In the genomic region with DNA sequence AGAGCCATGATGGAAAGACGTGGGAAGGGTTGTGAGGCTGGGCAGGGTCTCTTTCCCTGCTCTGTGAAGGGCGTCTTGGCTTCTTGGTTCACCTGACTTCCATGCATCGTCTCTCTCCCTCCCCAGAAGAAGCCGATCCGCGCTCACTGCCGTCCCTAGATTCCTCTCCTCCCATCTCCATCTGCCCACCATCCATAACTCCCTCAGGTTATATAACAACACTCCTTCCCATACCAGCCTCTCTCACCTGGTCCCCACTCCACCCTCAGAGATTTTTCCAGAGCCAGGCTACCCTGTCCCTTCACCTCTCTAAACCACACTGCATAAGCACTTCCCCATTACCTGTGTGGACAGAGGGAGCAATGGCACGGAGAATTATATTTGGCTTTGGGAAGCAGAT, we compare ENCODE assay signal across 24 cellular contexts. TPM values are rescaled to one million over a fixed set of nuclear protein-coding genes. Genes with fewer than 3 reads are reported as not detected.
"Had no signal": no experiment of that assay in that cellular context is flagged by ENCODE, and none has a peak within 500 bp of the region (broad histone marks: within the 10 kb centered on the region; RNA-seq: fewer than 3 reads in every experiment).

No MANE protein-coding gene starts in this region.

- H3K27me3 ChIP-seq: right lobe of liver, suprapubic skin, tibial artery, uterus had no signal

- DNase-seq: hypothalamus; immature natural killer cell; kidney; left colon; left lung; lower lobe of right lung; mammary epithelial cell; mesenchymal stem cell; naive thymus-derived CD8-positive, alpha-beta T cell; nucleus accumbens; psoas muscle; right lobe of liver; stimulated activated CD4-positive, alpha-beta T cell treated with anti-CD3 and anti-CD28 coated beads, Interleukin-12 subunit alpha, Interleukin-12 subunit beta, amount 100 ng/mL, for 4 hours; stimulated activated CD4-positive, alpha-beta T cell treated with anti-CD3 and anti-CD28 coated beads, Interleukin-15, amount 100 ng/mL, for 24 hours; stimulated activated CD4-positive, alpha-beta T cell treated with anti-CD3 and anti-CD28 coated beads, Interleukin-2, amount 100 ng/mL, for 24 hours; stimulated activated CD4-positive, alpha-beta T cell treated with anti-CD3 and anti-CD28 coated beads, Interleukin-4, amount 100 ng/mL, for 1 hour; stimulated activated naive CD4-positive, alpha-beta T cell; tibial artery; trophoblast cell; uterus had no signal

- ATAC-seq: left colon; left lung; lower lobe of right lung; naive thymus-derived CD8-positive, alpha-beta T cell; psoas muscle; right lobe of liver had no signal

- H3K4me3 ChIP-seq: left lung, lower lobe of right lung, psoas muscle, right lobe of liver, skin epidermis, suprapubic skin, thoracic aorta, tibial artery, uterus had no signal

- H3K9me3 ChIP-seq: left lung, lower lobe of right lung, psoas muscle, right lobe of liver, suprapubic skin, thoracic aorta, tibial artery, uterus had no signal

- H3K36me3 ChIP-seq: lower lobe of right lung, right lobe of liver, thoracic aorta, uterus had no signal

- H3K4me1 ChIP-seq: parathyroid adenoma had no signal

- H3K27ac ChIP-seq: left lung, lower lobe of right lung, parathyroid adenoma, psoas muscle, right lobe of liver, skin epidermis, suprapubic skin, thoracic aorta, tibial artery, uterus had no signal

RNA-seq across cellular contexts. Expression of a gene that starts 6.0 kb away (rescaled TPM):
- total RNA-seq: naive thymus-derived CD8-positive, alpha-beta T cell had no signal
